In genomic region chr7:127350586-127350985, GRCh38 we compare ENCODE assay signal across 18 cellular contexts. TPM values are rescaled to one million over a fixed set of nuclear protein-coding genes. Genes with fewer than 3 reads are reported as not detected.
DNase-seq lines count a peak whose midpoint lies in the region; ATAC-seq and FAIRE-seq lines count a peak whose summit lies in the region.
"Had no signal": no experiment of that assay in that cellular context is flagged by ENCODE, and none has a peak within 500 bp of the region (broad histone marks: within the 10 kb centered on the region; RNA-seq: fewer than 3 reads in every experiment).

No MANE protein-coding gene starts in this region.

- no peak overlapping the region for H2BK15ac ChIP-seq in neuronal stem cell (ENCODE audit: low read length)

- peaks cover 24% of the 10 kb centered on the region for H3K4me1 Mint-ChIP-seq in activated CD4-positive, alpha-beta T cell treated with anti-CD3 and anti-CD28 coated beads for 36 hours

- H2BK120ac ChIP-seq in neuronal stem cell (ENCODE audit: low read depth, low read length), result no peak overlapping the region

- H3K79me1 ChIP-seq in neuronal stem cell (ENCODE audit: low read depth, low read length), result no peaks in the 10 kb centered on the region

- no peak overlapping the region for H3K4me2 ChIP-seq in neuronal stem cell (ENCODE audit: insufficient read depth, low read length, poor library complexity, severe bottlenecking)

- WGBS in neuronal stem cell (ENCODE audit: extremely low coverage in 2 of 2, insufficient read length in 2 of 2, insufficient replicate concordance in 1 of 2), 2 donors, result no CpG with 5 or more reads among the region's 3 CpGs

- H3K4me3 ChIP-seq in neuronal stem cell (ENCODE audit: low read length in 2 of 2), result no peak overlapping the region

- FAIRE-seq in islet of Langerhans (lab: Jason Lieb, UNC), result peak; percentile 9
- FAIRE-seq: D721Med, GM19239, H1 had no signal

- H3K27ac Mint-ChIP-seq in activated CD4-positive, alpha-beta T cell treated with anti-CD3 and anti-CD28 coated beads for 36 hours, result peak overlapping the region; percentile 3

- POLR2A ChIA-PET in activated CD4-positive, alpha-beta T cell treated with anti-CD3 and anti-CD28 coated beads for 36 hours (lab: Charles Lee), result no interaction called here

- no peak overlapping the region for H3K27ac ChIP-seq in neuronal stem cell (replicated peaks; ENCODE audit: low read length)
- H3K27ac ChIP-seq: HL-60 had no signal

- no peak overlapping the region for H4K91ac ChIP-seq in neuronal stem cell (ENCODE audit: low read depth, low read length, poor library complexity)

- no peak overlapping the region for H3K14ac ChIP-seq in neuronal stem cell (ENCODE audit: low read length)

- no peak overlapping the region for H3K18ac ChIP-seq in neuronal stem cell (ENCODE audit: low read length)

- no peak overlapping the region for H2AFZ ChIP-seq in neuronal stem cell (ENCODE audit: low read length)

- intact Hi-C loops in activated CD4-positive, alpha-beta T cell treated with anti-CD3 and anti-CD28 coated beads for 36 hours (cut with DNase I, micrococcal nuclease), result loop anchor here in 1 of 2 experiments (5.0 kb wide), 1 partner anchor 42 kb away; the partner anchor contains the start of gene ZNF800

- H3K36me3 ChIP-seq in neuronal stem cell (replicated peaks in 1 of 2; ENCODE audit: control insufficient read depth in 2 of 2, insufficient read depth in 2 of 2, low read length in 2 of 2), result peaks cover 0 to 12% of the 10 kb centered on the region in 2 donors

- no peak overlapping the region for H2AK5ac ChIP-seq in neuronal stem cell (ENCODE audit: low read depth, low read length)

- peaks cover 5% of the 10 kb centered on the region for H3K27me3 Mint-ChIP-seq in activated CD4-positive, alpha-beta T cell treated with anti-CD3 and anti-CD28 coated beads for 36 hours
- H3K27me3 Mint-ChIP-seq: CD4-positive, alpha-beta memory T cell had no signal

- no peak overlapping the region for H4K8ac ChIP-seq in neuronal stem cell (ENCODE audit: low read depth, low read length)

- CTCF ChIA-PET in activated CD4-positive, alpha-beta T cell treated with anti-CD3 and anti-CD28 coated beads for 36 hours (lab: Charles Lee), result interaction anchor here (0.9 kb wide), 1 partner anchor 62 kb away, joined by 3 read pairs; no protein-coding TSS in a partner anchor

- no peaks in the 10 kb centered on the region for H3K9me3 Mint-ChIP-seq in activated CD4-positive, alpha-beta T cell treated with anti-CD3 and anti-CD28 coated beads for 36 hours (ENCODE audit: low read depth)
- H3K9me3 Mint-ChIP-seq: CD4-positive, alpha-beta memory T cell had no signal

- peaks cover 6% of the 10 kb centered on the region for H3K36me3 Mint-ChIP-seq in activated CD4-positive, alpha-beta T cell treated with anti-CD3 and anti-CD28 coated beads for 36 hours (ENCODE audit: low read depth)

- peaks cover 2 to 3% of the 10 kb centered on the region in 2 donors for H3K4me1 ChIP-seq in neuronal stem cell (ENCODE audit: control insufficient read depth in 2 of 2, insufficient read depth in 1 of 2, low read depth in 1 of 2, low read length in 2 of 2)

- no peak overlapping the region for H2BK5ac ChIP-seq in neuronal stem cell (ENCODE audit: low read length)

- peaks cover 2 to 4% of the 10 kb centered on the region in 2 donors for H3K9me3 ChIP-seq in neuronal stem cell (replicated peaks in 1 of 2; ENCODE audit: control insufficient read depth in 2 of 2, insufficient read depth in 1 of 2, low read depth in 1 of 2, low read length in 2 of 2)

- H3K27me3 ChIP-seq in neuronal stem cell (ENCODE audit: control insufficient read depth in 3 of 3, insufficient read depth in 3 of 3, low read depth in 1 of 3, low read length in 3 of 3), result peaks cover 0 to 3% (median 0%) of the 10 kb centered on the region in 3 experiments

- no peak overlapping the region for H3K4me3 Mint-ChIP-seq in activated CD4-positive, alpha-beta T cell treated with anti-CD3 and anti-CD28 coated beads for 36 hours
- H3K4me3 Mint-ChIP-seq: CD4-positive, alpha-beta memory T cell had no signal

- no peak overlapping the region for H2BK12ac ChIP-seq in neuronal stem cell (ENCODE audit: low read length)

- no peak overlapping the region for H3K23ac ChIP-seq in neuronal stem cell (ENCODE audit: low read depth, low read length, poor library complexity)

- no peak overlapping the region for H3K4ac ChIP-seq in neuronal stem cell (ENCODE audit: low read length)

- ATAC-seq in activated CD4-positive, alpha-beta T cell treated with anti-CD3 and anti-CD28 coated beads for 36 hours, result no peak

- H3K9ac ChIP-seq in neuronal stem cell (ENCODE audit: low read depth, low read length, poor library complexity), result no peak overlapping the region

- no peak for DNase-seq in activated CD4-positive, alpha-beta T cell treated with anti-CD3 and anti-CD28 coated beads for 36 hours
- no peak for DNase-seq in activated CD4-positive, alpha-beta T cell treated with anti-CD3 and anti-CD28 coated beads for 4 hours
- DNase-seq in NCI-H69 (lab: John Stamatoyannopoulos, UW) (peak; percentile 13), NCI-H774 (lab: John Stamatoyannopoulos, UW) (no peak), neuronal stem cell (ENCODE audit: low spot score) (no peak), H4 (ENCODE audit: low spot score) (no peak)
- DNase-seq: ACHN; C1 segment of cervical spinal cord; CD4-positive, alpha-beta memory T cell; COR-L47; DMS53; GF-D8; HCEC 1CT had no signal

RNA-seq across cellular contexts. Expression of gene ZNF800, which starts 41.9 kb away (rescaled TPM):
- 10 to 100 TPM; 27.5 to 34.7 TPM for total RNA-seq in activated CD4-positive, alpha-beta T cell treated with anti-CD3 and anti-CD28 coated beads for 36 hours
- 12.8 TPM for polyA plus RNA-seq in neuronal stem cell (2013, experiment 1 of 2)
- polyA plus RNA-seq in neuronal stem cell (2013, experiment 2 of 2), result 12.7 TPM
- 8.5 and 9.3 TPM in 2 replicates for total RNA-seq in H4 (2014; rRNA removed; shearing (Covaris generic))
